Comparison of ENCODE assay signal across 14 cellular contexts in the genomic region with DNA sequence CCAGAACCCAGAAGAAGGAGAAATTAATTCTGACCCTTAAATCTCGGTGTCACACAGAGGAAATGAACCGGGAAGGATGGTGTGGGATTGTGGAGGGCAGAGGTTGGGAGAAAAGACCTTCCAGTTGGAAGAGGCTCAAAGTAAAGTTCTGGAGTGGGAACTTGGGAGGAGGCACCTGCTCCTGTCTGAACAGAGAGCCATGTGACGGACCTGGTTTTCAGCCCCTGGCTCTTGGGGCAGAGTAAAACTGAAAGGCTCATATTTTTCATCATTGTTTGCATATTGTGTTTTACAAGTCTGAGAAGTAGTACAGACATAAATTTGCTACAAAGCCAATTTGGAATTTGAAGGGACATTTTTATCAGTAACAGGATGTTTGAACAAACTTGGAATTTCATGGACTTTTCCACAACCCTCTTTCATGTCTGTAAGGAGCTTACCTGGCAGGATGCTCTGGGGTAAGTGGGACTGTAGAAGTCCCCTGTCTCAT. TPM values are rescaled to one million over a fixed set of nuclear protein-coding genes. Genes with fewer than 3 reads are reported as not detected.
A peak's percentile ranks its signal among the peaks of the same experiment; 100 is the strongest.
DNase-seq lines count a peak whose midpoint lies in the region; ATAC-seq and TF ChIP-seq lines count a peak whose summit lies in the region.
"Had no signal": no experiment of that assay in that cellular context is flagged by ENCODE, and none has a peak within 500 bp of the region (broad histone marks: within the 10 kb centered on the region; RNA-seq: fewer than 3 reads in every experiment).

No MANE protein-coding gene starts in this region.

- intact Hi-C loops in PC-3 (cut with micrococcal nuclease) = no loop called here
- intact Hi-C loops in dendritic cell treated with granulocyte-macrophage colony-stimulating factor and Interleukin-4, amounts not matched to agents 40 ng/mL and 50 ng/mL, for 4 days (cut with micrococcal nuclease) = no loop called here

- H3F3A ChIP-seq in PC-3 (ENCODE audit: low read length, unreplicated experiment) = no peaks in the 10 kb centered on the region

- H3K79me2 ChIP-seq in PC-3 (ENCODE audit: low read length) = no peaks in the 10 kb centered on the region

- H3K4me1 ChIP-seq in PC-3 (ENCODE audit: insufficient read depth, low read length) (peaks cover 9% of the 10 kb centered on the region), muscle layer of duodenum (ENCODE audit: control insufficient read depth in 1 of 2, insufficient read depth in 2 of 2, low read length in 2 of 2) (no peaks in the 10 kb centered on the region)

- POLR2A ChIA-PET in PC-3 (lab: Charles Lee; ENCODE audit: unreplicated experiment) = interaction anchor here (0.6 kb wide), 1 partner anchor 9 kb away, joined by 3 read pairs; no protein-coding TSS in a partner anchor

- H3K9ac ChIP-seq in PC-3 (ENCODE audit: low read length) = no peak overlapping the region

- no peaks in the 10 kb centered on the region for H3K9me2 ChIP-seq in PC-3 (replicated peaks; ENCODE audit: low read length)

- no peaks in the 10 kb centered on the region for H4K20me1 ChIP-seq in PC-3 (ENCODE audit: low read length)

- peak; percentile 77 for ATAC-seq in PC-3
- no peak for ATAC-seq in GM21367 (IDR thresholded peaks at IDR 0.05; ENCODE audit: unreplicated experiment)
- ATAC-seq: K562; stimulated activated naive CD8-positive, alpha-beta T cell treated with anti-CD3 and anti-CD28 coated beads, Interleukin-15, Interleukin-2, amounts not matched to agents 100 U/mL and 50 U/mL, for 24 hours had no signal

- no peaks in the 10 kb centered on the region for H3K9me3 Mint-ChIP-seq in dendritic cell treated with granulocyte-macrophage colony-stimulating factor and Interleukin-4, amounts not matched to agents 40 ng/mL and 50 ng/mL, for 4 days
- H3K9me3 Mint-ChIP-seq: T-helper 1 cell treated with Interleukin-12 subunit alpha and Interleukin-12 subunit beta and Interleukin-4 antibody, amounts not matched to agents 30 μg/mL and 1 μg/mL, for 36 hours had no signal

- peaks cover 34% of the 10 kb centered on the region for H3K4me1 Mint-ChIP-seq in dendritic cell treated with granulocyte-macrophage colony-stimulating factor and Interleukin-4, amounts not matched to agents 40 ng/mL and 50 ng/mL, for 4 days (ENCODE audit: low read depth)

- H3K27ac ChIP-seq in PC-3 (ENCODE audit: low read length) (no peak overlapping the region), muscle layer of duodenum (ENCODE audit: low read length) (peak overlapping the region; percentile 49), temporal lobe (ENCODE audit: low read depth, low read length) (peak overlapping the region; percentile 84)

- no TSS peak for BruUV-seq in PC-3 (replicated peaks; lab: Mats Ljungman, UMichigan)

- H3K4me2 ChIP-seq in PC-3 (ENCODE audit: low read length) = no peak overlapping the region

- H3K9me3 ChIP-seq in PC-3 (ENCODE audit: low read length) (no peaks in the 10 kb centered on the region), muscle layer of duodenum (ENCODE audit: control insufficient read depth in 1 of 2, low read length in 2 of 2) (no peaks in the 10 kb centered on the region)

- TF ChIP-seq CTCF in PC-3 (conservative IDR thresholded peaks at IDR 0.05; ENCODE audit: low read depth, low read length) = no peak

- no peak overlapping the region for H2AFZ ChIP-seq in PC-3 (ENCODE audit: low read length)

- H3K27ac Mint-ChIP-seq in dendritic cell treated with granulocyte-macrophage colony-stimulating factor and Interleukin-4, amounts not matched to agents 40 ng/mL and 50 ng/mL, for 4 days = peak overlapping the region; percentile 30
- H3K27ac Mint-ChIP-seq: T-helper 1 cell treated with Interleukin-12 subunit alpha and Interleukin-12 subunit beta and Interleukin-4 antibody, amounts not matched to agents 30 μg/mL and 1 μg/mL, for 36 hours had no signal

- H3K27me3 ChIP-seq in PC-3 (ENCODE audit: low read length) (no peaks in the 10 kb centered on the region), muscle layer of duodenum (ENCODE audit: low read depth, low read length) (no peaks in the 10 kb centered on the region)

- DNase-seq in PC-3 = peak; percentile 35
- DNase-seq in medulla oblongata (ENCODE audit: extremely low spot score) = no peak
- no peak for DNase-seq in activated gamma-delta T cell treated with Interleukin-2 at 50 U/mL for 16 hours
- no peak for DNase-seq in germinal center (ENCODE audit: low spot score)
- DNase-seq: amniotic stem cell; head of caudate nucleus; NCI-H1105 treated with DMSO at 0.1 percent for 48 hours; stimulated activated naive CD8-positive, alpha-beta T cell treated with anti-CD3 and anti-CD28 coated beads, Interleukin-15, Interleukin-2, amounts not matched to agents 100 U/mL and 50 U/mL, for 24 hours had no signal

- CTCF ChIA-PET in PC-3 (lab: Charles Lee) = no interaction called here

- no peak overlapping the region for H3K4me3 Mint-ChIP-seq in dendritic cell treated with granulocyte-macrophage colony-stimulating factor and Interleukin-4, amounts not matched to agents 40 ng/mL and 50 ng/mL, for 4 days
- H3K4me3 Mint-ChIP-seq: T-helper 1 cell treated with Interleukin-12 subunit alpha and Interleukin-12 subunit beta and Interleukin-4 antibody, amounts not matched to agents 30 μg/mL and 1 μg/mL, for 36 hours had no signal

- H3K4me3 ChIP-seq in PC-3 (ENCODE audit: low read length) (no peak overlapping the region), muscle layer of duodenum (ENCODE audit: low read depth in 1 of 2, low read length in 2 of 2) (no peak overlapping the region)
- H3K4me3 ChIP-seq: K562 had no signal

- H3K27me3 Mint-ChIP-seq in dendritic cell treated with granulocyte-macrophage colony-stimulating factor and Interleukin-4, amounts not matched to agents 40 ng/mL and 50 ng/mL, for 4 days = peaks cover 2% of the 10 kb centered on the region

- H3K36me3 ChIP-seq in PC-3 (ENCODE audit: low read depth, low read length) (no peaks in the 10 kb centered on the region), muscle layer of duodenum (ENCODE audit: control insufficient read depth in 1 of 2, insufficient read depth in 2 of 2, low read length in 2 of 2) (no peaks in the 10 kb centered on the region)

- no peaks in the 10 kb centered on the region for H3K36me3 Mint-ChIP-seq in dendritic cell treated with granulocyte-macrophage colony-stimulating factor and Interleukin-4, amounts not matched to agents 40 ng/mL and 50 ng/mL, for 4 days (ENCODE audit: low read depth)

RNA-seq across cellular contexts. Expression of gene SEC14L1, which starts 24.4 kb away (rescaled TPM):
- 39.8 and 50.9 TPM in 2 replicates for total RNA-seq in PC-3 (2014; rRNA removed)
- 80.4 TPM for total RNA-seq in temporal lobe
